ENCODE assay signal across 8 cellular contexts in genomic region chr2:68185541-68186164, GRCh38. TPM values are rescaled to one million over a fixed set of nuclear protein-coding genes. Genes with fewer than 3 reads are reported as not detected.
DNase-seq lines count a peak whose midpoint lies in the region; ATAC-seq and TF ChIP-seq lines count a peak whose summit lies in the region.

No MANE protein-coding gene starts in this region.

- ATAC-seq in natural killer cell, result peak; percentile 56 to 64 (median 63)
- no peak for ATAC-seq in stimulated activated memory B cell treated with anti-CD40 and anti-IgM and Interleukin-4, amounts not matched to agents 10 μg/mL and 1 μg/mL and 100 μg/mL, for 72 hours

- intact Hi-C loops in dorsolateral prefrontal cortex (cut with DNase I) (no loop called here), natural killer cell (cut with micrococcal nuclease) (no loop called here)

- no peak overlapping the region for H3K27ac ChIP-seq in dorsolateral prefrontal cortex

- peaks cover 47 to 48% of the 10 kb centered on the region in 2 donors for H3K4me1 Mint-ChIP-seq in natural killer cell
- H3K4me1 Mint-ChIP-seq in stimulated activated memory B cell treated with anti-CD40 and anti-IgM and Interleukin-4, amounts not matched to agents 10 μg/mL and 1 μg/mL and 100 μg/mL, for 72 hours, result peaks cover 22% of the 10 kb centered on the region

- DNase-seq in NCI-H2171 treated with DMSO at 0.1 percent for 48 hours (lab: John Stamatoyannopoulos, UW), result peak; percentile 3
- DNase-seq in NCI-H2171 (lab: John Stamatoyannopoulos, UW), result no peak
- DNase-seq in LoVo (ENCODE audit: low spot score), result peak; percentile 38
- DNase-seq in activated CD4-positive, CD25-positive, alpha-beta regulatory T cell treated with anti-CD3 and anti-CD28 coated beads, Interleukin-2, amount 50 U/mL, for 16 hours (ENCODE audit: low read depth, low spot score), result peak; percentile 36
- no peak for DNase-seq in dorsolateral prefrontal cortex
- DNase-seq in natural killer cell, result peak; percentile 46
- DNase-seq in cortex of kidney (lab: John Stamatoyannopoulos, UW), result no peak

- peak in 50 of 56 donors; percentile 11 to 60 (median 40) for TF ChIP-seq CTCF in dorsolateral prefrontal cortex (IDR thresholded peaks at IDR 0.05 in 54 of 56, conservative IDR thresholded peaks at IDR 0.05 in 2 of 56; ENCODE audit: low read depth in 1 of 56, partially characterized antibody in 56 of 56)
- TF ChIP-seq CTCF in natural killer cell (IDR thresholded peaks at IDR 0.05), result peak; percentile 82

- H3K36me3 Mint-ChIP-seq in natural killer cell, result no peaks in the 10 kb centered on the region
- peaks cover 36% of the 10 kb centered on the region for H3K36me3 Mint-ChIP-seq in stimulated activated memory B cell treated with anti-CD40 and anti-IgM and Interleukin-4, amounts not matched to agents 10 μg/mL and 1 μg/mL and 100 μg/mL, for 72 hours

- H3K4me3 Mint-ChIP-seq in natural killer cell, result no peak overlapping the region
- H3K4me3 Mint-ChIP-seq in stimulated activated memory B cell treated with anti-CD40 and anti-IgM and Interleukin-4, amounts not matched to agents 10 μg/mL and 1 μg/mL and 100 μg/mL, for 72 hours, result no peak overlapping the region

- no peaks in the 10 kb centered on the region for H3K27me3 Mint-ChIP-seq in natural killer cell (ENCODE audit: low read depth in 2 of 2)
- no peaks in the 10 kb centered on the region for H3K27me3 Mint-ChIP-seq in stimulated activated memory B cell treated with anti-CD40 and anti-IgM and Interleukin-4, amounts not matched to agents 10 μg/mL and 1 μg/mL and 100 μg/mL, for 72 hours

- no peak overlapping the region for H3K4me3 ChIP-seq in dorsolateral prefrontal cortex

- no peaks in the 10 kb centered on the region for H3K9me3 Mint-ChIP-seq in natural killer cell
- H3K9me3 Mint-ChIP-seq in stimulated activated memory B cell treated with anti-CD40 and anti-IgM and Interleukin-4, amounts not matched to agents 10 μg/mL and 1 μg/mL and 100 μg/mL, for 72 hours, result no peaks in the 10 kb centered on the region

- peak overlapping the region; percentile 62 to 69 for H3K27ac Mint-ChIP-seq in natural killer cell
- H3K27ac Mint-ChIP-seq in stimulated activated memory B cell treated with anti-CD40 and anti-IgM and Interleukin-4, amounts not matched to agents 10 μg/mL and 1 μg/mL and 100 μg/mL, for 72 hours, result no peak overlapping the region

- no peaks in the 10 kb centered on the region for H3K27me3 ChIP-seq in dorsolateral prefrontal cortex

RNA-seq across cellular contexts. Expression of gene PNO1, which starts 28.0 kb away (rescaled TPM):
- total RNA-seq in dorsolateral prefrontal cortex, result 10 to 100 TPM in 31 of 120 experiments, 1 to 10 TPM in 89; 4.0 to 14.5 (median 8.7) TPM
- 10 to 100 TPM; 19.4 to 25.1 (median 25.0) TPM for total RNA-seq in natural killer cell

Comparison
In these comparisons a context has a peak if more than half of its experiments do, and no peak if none do; other contexts are left out.
1. DNase-seq: peak in NCI-H2171 treated with DMSO at 0.1 percent for 48 hours (single experiment), LoVo (single experiment), activated CD4-positive, CD25-positive, alpha-beta regulatory T cell treated with anti-CD3 and anti-CD28 coated beads, Interleukin-2, amount 50 U/mL, for 16 hours (single experiment) and natural killer cell (single experiment); none in NCI-H2171 (single experiment), dorsolateral prefrontal cortex (0 of 10) and cortex of kidney (single experiment).